Comparison of ENCODE assay signal across 15 cellular contexts in the genomic region with DNA sequence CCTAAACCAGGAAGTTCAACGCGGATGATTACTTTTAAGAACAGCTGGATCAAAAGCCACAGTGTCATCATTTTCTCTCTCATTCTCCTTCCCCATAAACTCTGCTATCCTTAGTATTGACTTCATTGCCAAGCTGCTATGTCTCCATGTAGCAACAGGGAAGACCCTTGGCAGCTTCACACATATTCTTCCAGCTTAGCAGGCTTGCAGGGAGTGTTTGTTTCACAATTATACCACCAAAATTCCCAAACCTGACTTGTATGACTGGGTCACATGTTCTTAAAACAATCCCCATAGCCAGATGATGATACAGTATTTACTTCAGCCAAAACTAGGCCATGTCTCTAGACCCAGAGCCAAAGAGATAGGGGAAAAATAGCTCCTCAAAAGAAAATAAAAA.
A peak's percentile ranks its signal among the peaks of the same experiment; 100 is the strongest.
DNase-seq lines count a peak whose midpoint lies in the region; ATAC-seq and TF ChIP-seq lines count a peak whose summit lies in the region.
"Had no signal": no experiment of that assay in that cellular context is flagged by ENCODE, and none has a peak within 500 bp of the region (broad histone marks: within the 10 kb centered on the region; RNA-seq: fewer than 3 reads in every experiment).

No MANE protein-coding gene starts in this region.

- no peak overlapping the region for H3K4me3 ChIP-seq in Panc1 (ENCODE audit: low read depth in 2 of 2, low read length in 2 of 2)
- H3K4me3 ChIP-seq: body of pancreas, PC-9, thoracic aorta had no signal

- TF ChIP-seq CTCF in Panc1 (IDR thresholded peaks at IDR 0.05) = no peak

- no peaks in the 10 kb centered on the region for H3K36me3 ChIP-seq in Panc1 (ENCODE audit: control insufficient read depth, insufficient read depth, low read length)
- H3K36me3 ChIP-seq: thoracic aorta had no signal

- no peaks in the 10 kb centered on the region for H3K27me3 ChIP-seq in Panc1 (ENCODE audit: control insufficient read depth, insufficient read depth, low read length)
- H3K27me3 ChIP-seq: body of pancreas had no signal

- no peak for ATAC-seq in Panc1
- peak; percentile 39 for ATAC-seq in left colon
- ATAC-seq in HG03565 (IDR thresholded peaks at IDR 0.05; ENCODE audit: unreplicated experiment) = no peak
- ATAC-seq: body of pancreas had no signal

- in situ Hi-C loops in Panc1 (cut with HindIII; ENCODE audit: low pct_unique_long_range_greater_than_20kb, low sequenced_read_pairs) = no loop called here

- intact Hi-C loops in Panc1 (cut with micrococcal nuclease; ENCODE audit: unreplicated experiment) (no loop called here), left colon (cut with DNase I, micrococcal nuclease) (no loop called here)

- POLR2A ChIA-PET in Panc1 (lab: Charles Lee) = no interaction called here

- peaks cover 27% of the 10 kb centered on the region for H3K4me1 ChIP-seq in Panc1 (ENCODE audit: control insufficient read depth, insufficient read depth, low read length)
- H3K4me1 ChIP-seq: body of pancreas had no signal

- no TSS peak for BruUV-seq in Panc1 (replicated peaks; lab: Mats Ljungman, UMichigan)

- CTCF ChIA-PET in Panc1 (lab: Charles Lee) = no interaction called here

- DNase-seq in Panc1 (ENCODE audit: low read depth, low spot score) (no peak), left colon (no peak), stromal cell of bone marrow (ENCODE audit: low read depth) (peak; percentile 20), islet precursor cell (no peak), NCI-H748 treated with DMSO at 0.1 percent for 48 hours (lab: John Stamatoyannopoulos, UW) (no peak)
- DNase-seq: activated naive CD4-positive, alpha-beta T cell treated with anti-CD3 and anti-CD28 coated beads for 36 hours; hippocampal formation; NCI-H1048; NCI-H526 treated with DMSO at 0.1 percent for 48 hours; PC-9; SK-N-SH had no signal

- no peaks in the 10 kb centered on the region for H3K9me3 ChIP-seq in Panc1 (ENCODE audit: control insufficient read depth, insufficient read depth, low read depth, low read length)
- H3K9me3 ChIP-seq: body of pancreas, SK-N-SH, thoracic aorta had no signal

- peak overlapping the region; percentile 10 for H3K27ac ChIP-seq in Panc1 (ENCODE audit: low read length)
- peak overlapping the region; percentile 51 for H3K27ac ChIP-seq in cingulate gyrus (ENCODE audit: low read depth, low read length)
- H3K27ac ChIP-seq: body of pancreas, PC-9, thoracic aorta had no signal
